2 cellular contexts compared by ENCODE assay signal in genomic region chr15:37053070-37053653, GRCh38.
TF ChIP-seq lines count a peak whose summit lies in the region.

No MANE protein-coding gene starts in this region.

TF ChIP-seq in IMR-90, 13 proteins besides CTCF, POLR2A, EP300 and RAD21:
- peak; percentile 7; the same call in 1 of the 2 replicates for TF ChIP-seq BHLHE40 (IDR thresholded peaks at IDR 0.05; ENCODE audit: low read depth, low read length)
- no peak for TF ChIP-seq CHD1 (IDR thresholded peaks at IDR 0.05; ENCODE audit: low read depth, low read length)
- TF ChIP-seq MAFK (IDR thresholded peaks at IDR 0.05; ENCODE audit: low read depth, low read length) = peak; percentile 100

TF ChIP-seq in K562, 482 proteins besides CTCF, POLR2A, EP300 and RAD21:
- TF ChIP-seq MAFG (tag; conservative IDR thresholded peaks at IDR 0.05) (peak; percentile 98), C11orf30 (IDR thresholded peaks at IDR 0.05; ENCODE audit: low read depth) (peak; percentile 98), FOSL1 (tag; conservative IDR thresholded peaks at IDR 0.05) (peak; percentile 27; the same call in 1 of the 2 replicates), GATAD2B (IDR thresholded peaks at IDR 0.05; ENCODE audit: borderline replicate concordance) (no peak), MEIS2 (IDR thresholded peaks at IDR 0.05; ENCODE audit: partially characterized antibody) (no peak), SIN3A (IDR thresholded peaks at IDR 0.05; ENCODE audit: borderline replicate concordance in 2 of 2, control insufficient read depth in 1 of 2, low read depth in 2 of 2, low read length in 2 of 2) (no peak), AFF4 (CRISPR knock-in tag; IDR thresholded peaks at IDR 0.05) (no peak), ZNF316 (IDR thresholded peaks at IDR 0.05) (peak; percentile 99), MAFF (IDR thresholded peaks at IDR 0.05; ENCODE audit: low read length) (peak; percentile 100), ZC3H11A (IDR thresholded peaks at IDR 0.05; ENCODE audit: low read depth, low read length) (no peak), MAFK (IDR thresholded peaks at IDR 0.05; ENCODE audit: low read length) (peak; percentile 100), CHD2 (IDR thresholded peaks at IDR 0.05; ENCODE audit: low read depth, low read length) (no peak), MCM2 (IDR thresholded peaks at IDR 0.05; ENCODE audit: low read depth) (no peak)
TF ChIP-seq in K562: peak in this region for 6.
